Comparison of ENCODE assay signal across 13 cellular contexts in genomic region chr15:77974416-77975331, GRCh38.
"Had no signal": no experiment of that assay in that cellular context is flagged by ENCODE, and none has a peak within 500 bp of the region (broad histone marks: within the 10 kb centered on the region; RNA-seq: fewer than 3 reads in every experiment).

No MANE protein-coding gene starts in this region.

- H3K4me1 ChIP-seq: prostate gland had no signal

- H3K4me3 ChIP-seq: prostate gland, tibial artery had no signal

- H3K36me3 ChIP-seq: prostate gland, tibial artery had no signal

- ATAC-seq: natural killer cell treated with Interleukin-12 subunit alpha and Interleukin-12 subunit beta and Interleukin-15 and Interleukin-18, amount 100 ng/mL, for 72 hours; stimulated activated memory B cell treated with anti-CD40 and anti-IgM and Interleukin-4, amounts not matched to agents 10 μg/mL and 1 μg/mL and 100 μg/mL, for 72 hours had no signal

- H3K9me3 ChIP-seq: prostate gland, tibial artery had no signal

- H3K27ac ChIP-seq: prostate gland, tibial artery had no signal

- H3K27me3 ChIP-seq: tibial artery had no signal

- DNase-seq: activated B cell treated with CpG ODN at 0.5 μM for 24 hours; activated CD4-positive, alpha-beta T cell treated with anti-CD3 and anti-CD28 coated beads, Interleukin-2, amount 10 ng/mL, durations not matched to agents 7 days and 5 days; activated CD8-positive, alpha-beta memory T cell treated with anti-CD3 and anti-CD28 coated beads for 24 hours; activated gamma-delta T cell treated with Interleukin-2 at 50 U/mL for 16 hours; amniotic stem cell; central memory CD4-positive, alpha-beta T cell; effector CD8-positive, alpha-beta T cell; glutamatergic neuron; stimulated activated CD4-positive, alpha-beta T cell treated with anti-CD3 and anti-CD28 coated beads, Interleukin-2, amount 100 ng/mL, for 48 hours had no signal
